ENCODE assay signal across 1 cellular context in genomic region chr2:138475394-138475793, GRCh38.
A peak's percentile ranks its signal among the peaks of the same experiment; 100 is the strongest.
TF ChIP-seq lines count a peak whose summit lies in the region.

No MANE protein-coding gene starts in this region.

TF ChIP-seq in GM12878, 131 proteins besides CTCF, POLR2A, EP300 and RAD21 (continued from another document and continues in another):
- TF ChIP-seq ZBTB11 (CRISPR knock-in tag; IDR thresholded peaks at IDR 0.05) (no peak), NRF1 (conservative IDR thresholded peaks at IDR 0.05; ENCODE audit: low read depth, low read length) (no peak), KAT2A (conservative IDR thresholded peaks at IDR 0.05; ENCODE audit: control insufficient read depth, low read depth, low read length) (no peak), MTA2 (IDR thresholded peaks at IDR 0.05; ENCODE audit: low read depth) (peak; percentile 49; the same call in 1 of the 2 replicates), HDAC6 (IDR thresholded peaks at IDR 0.05; ENCODE audit: unreplicated experiment) (no peak), SMAD1 (IDR thresholded peaks at IDR 0.05; ENCODE audit: low read depth, partially characterized antibody) (no peak), RFX5 (IDR thresholded peaks at IDR 0.05; ENCODE audit: low read depth, low read length) (no peak), IKZF1 (conservative IDR thresholded peaks at IDR 0.05) (peak; percentile 32; the same call in 1 of the 2 replicates), NFIC (IDR thresholded peaks at IDR 0.05; ENCODE audit: low read depth, low read length) (no peak), IKZF2 (IDR thresholded peaks at IDR 0.05) (peak in 1 of 2 experiments; percentile 60; a peak in 2 of 4 replicates), SRF (IDR thresholded peaks at IDR 0.05; ENCODE audit: low read depth in 2 of 2, low read length in 2 of 2) (no peak), E2F4 (IDR thresholded peaks at IDR 0.05; ENCODE audit: low read depth, low read length) (no peak), SPI1 (IDR thresholded peaks at IDR 0.05; ENCODE audit: borderline replicate concordance, insufficient read depth, low read depth, low read length) (peak; percentile 80), NR2C2 (IDR thresholded peaks at IDR 0.05; ENCODE audit: borderline replicate concordance, control insufficient read depth, insufficient read length, low read depth) (no peak), CREM (IDR thresholded peaks at IDR 0.05; ENCODE audit: low read depth) (no peak), MEF2B (IDR thresholded peaks at IDR 0.05; ENCODE audit: partially characterized antibody, poor library complexity, severe bottlenecking) (no peak), BCLAF1 (IDR thresholded peaks at IDR 0.05) (no peak), NR2F1 (conservative IDR thresholded peaks at IDR 0.05) (no peak), HCFC1 (IDR thresholded peaks at IDR 0.05; ENCODE audit: low read length) (no peak), JUNB (IDR thresholded peaks at IDR 0.05) (no peak), PML (IDR thresholded peaks at IDR 0.05; ENCODE audit: low read length) (no peak), IRF5 (IDR thresholded peaks at IDR 0.05; ENCODE audit: borderline replicate concordance) (no peak), RAD51 (IDR thresholded peaks at IDR 0.05) (no peak), EGR1 (IDR thresholded peaks at IDR 0.05; ENCODE audit: borderline replicate concordance in 1 of 2, low read depth in 2 of 2, low read length in 2 of 2) (no peak), CREB1 (IDR thresholded peaks at IDR 0.05; ENCODE audit: low read depth) (no peak), TARDBP (IDR thresholded peaks at IDR 0.05; ENCODE audit: borderline replicate concordance) (no peak), KLF5 (IDR thresholded peaks at IDR 0.05; ENCODE audit: partially characterized antibody) (no peak), HDGF (IDR thresholded peaks at IDR 0.05) (no peak), SREBF1 (IDR thresholded peaks at IDR 0.05; ENCODE audit: low read length) (no peak), ZBED1 (IDR thresholded peaks at IDR 0.05; ENCODE audit: borderline replicate concordance) (no peak), RELB (IDR thresholded peaks at IDR 0.05; ENCODE audit: low read depth) (peak; percentile 14; the same call in 1 of the 2 replicates), HSF1 (IDR thresholded peaks at IDR 0.05; ENCODE audit: low read depth, low read length) (no peak), ATF7 (IDR thresholded peaks at IDR 0.05; ENCODE audit: low read depth) (no peak), MLLT1 (IDR thresholded peaks at IDR 0.05) (no peak), ELK1 (IDR thresholded peaks at IDR 0.05; ENCODE audit: low read depth, low read length) (no peak), USF2 (IDR thresholded peaks at IDR 0.05; ENCODE audit: borderline replicate concordance, low read depth, low read length) (no peak), CHD2 (IDR thresholded peaks at IDR 0.05; ENCODE audit: borderline replicate concordance, low read depth, low read length) (no peak), RUNX3 (IDR thresholded peaks at IDR 0.05; ENCODE audit: low read length) (no peak), ZNF384 (IDR thresholded peaks at IDR 0.05; ENCODE audit: borderline replicate concordance, low read depth, low read length) (no peak), MYB (IDR thresholded peaks at IDR 0.05; ENCODE audit: borderline replicate concordance, low read depth, low read length) (no peak), PRDM15 (CRISPR knock-in tag; IDR thresholded peaks at IDR 0.05) (no peak), ZSCAN29 (IDR thresholded peaks at IDR 0.05) (peak; percentile 67; the same call in 1 of the 2 replicates), FOXK2 (IDR thresholded peaks at IDR 0.05) (peak; percentile 39; the same call in 1 of the 2 replicates), ETV6 (conservative IDR thresholded peaks at IDR 0.05 in 1 of 2, IDR thresholded peaks at IDR 0.05 in 1 of 2; ENCODE audit: borderline replicate concordance in 1 of 2, low read depth in 1 of 2) (no peak), CBX3 (IDR thresholded peaks at IDR 0.05; ENCODE audit: borderline replicate concordance, low read depth) (no peak)
